In the genomic region with DNA sequence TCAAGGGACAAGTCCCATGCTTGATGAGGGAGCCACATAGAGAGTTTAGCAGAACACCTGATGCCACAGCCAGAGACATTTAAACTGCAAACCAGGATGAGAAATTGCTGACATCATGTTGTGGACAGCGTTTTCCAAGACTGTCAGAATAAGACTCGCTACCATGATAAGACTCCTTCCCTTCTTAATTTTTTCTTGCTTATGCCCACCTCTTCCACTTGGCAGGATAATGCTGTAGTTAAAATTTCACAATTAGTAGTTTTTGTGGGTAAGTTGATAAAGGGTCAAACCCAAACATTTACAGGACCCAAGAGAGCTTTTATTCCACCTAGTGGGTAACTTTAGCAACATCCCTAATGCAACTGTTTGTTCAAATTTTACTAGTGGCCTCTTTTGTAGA, we compare ENCODE assay signal across 21 cellular contexts. TPM values are rescaled to one million over a fixed set of nuclear protein-coding genes. Genes with fewer than 3 reads are reported as not detected.
DNase-seq lines count a peak whose midpoint lies in the region; ATAC-seq and TF ChIP-seq lines count a peak whose summit lies in the region.
"Had no signal": no experiment of that assay in that cellular context is flagged by ENCODE, and none has a peak within 500 bp of the region (broad histone marks: within the 10 kb centered on the region; RNA-seq: fewer than 3 reads in every experiment).

No MANE protein-coding gene starts in this region.

- H3K27ac ChIP-seq in CD4-positive, alpha-beta T cell (ENCODE audit: low read depth, low read length), result no peak overlapping the region
- H3K27ac ChIP-seq in foreskin keratinocyte, result no peak overlapping the region
- H3K27ac ChIP-seq: breast epithelium, esophagus squamous epithelium, stomach, VCaP had no signal

- H3K27me3 Mint-ChIP-seq in CD4-positive, alpha-beta T cell, result peaks cover 9% of the 10 kb centered on the region

- no peak overlapping the region for H3K27ac Mint-ChIP-seq in CD4-positive, alpha-beta T cell
- H3K27ac Mint-ChIP-seq: activated CD8-positive, alpha-beta T cell treated with anti-CD3 and anti-CD28 coated beads for 36 hours; activated naive CD8-positive, alpha-beta T cell treated with anti-CD3 and anti-CD28 coated beads, Interleukin-2, amount 10 ng/mL, durations not matched to agents 7 days and 5 days; activated T-helper 1 cell treated with anti-CD3 and anti-CD28 coated beads, Interleukin-12 subunit alpha, Interleukin-12 subunit beta, Interleukin-2, Interleukin-4 antibody, amounts not matched to agents 30 ng/mL and 10 ng/mL and 1 ng/mL, durations not matched to agents 14 hours and 24 hours and 36 hours; nephron progenitor cell had no signal

- TF ChIP-seq CTCF in CD4-positive, alpha-beta T cell (IDR thresholded peaks at IDR 0.05), result no peak
- TF ChIP-seq CTCF in foreskin keratinocyte (conservative IDR thresholded peaks at IDR 0.05), result peak; percentile 37

- H3K27me3 ChIP-seq in CD4-positive, alpha-beta T cell (ENCODE audit: control insufficient read depth, insufficient read depth, low read length), result no peaks in the 10 kb centered on the region
- no peaks in the 10 kb centered on the region for H3K27me3 ChIP-seq in foreskin keratinocyte
- H3K27me3 ChIP-seq: breast epithelium, esophagus squamous epithelium, stomach had no signal

- peaks cover 15% of the 10 kb centered on the region for H3K4me1 ChIP-seq in foreskin keratinocyte
- H3K4me1 ChIP-seq: breast epithelium had no signal

- CTCF ChIA-PET in CD4-positive, alpha-beta T cell (lab: Charles Lee), result no interaction called here

- H3K36me3 Mint-ChIP-seq in CD4-positive, alpha-beta T cell (ENCODE audit: low read depth), result peaks cover 10% of the 10 kb centered on the region

- no peaks in the 10 kb centered on the region for H3K9me3 ChIP-seq in CD4-positive, alpha-beta T cell (ENCODE audit: control insufficient read depth, low read length)
- H3K9me3 ChIP-seq: breast epithelium, esophagus squamous epithelium had no signal

- no peak for ATAC-seq in CD4-positive, alpha-beta T cell (ENCODE audit: poor library complexity)
- no peak for ATAC-seq in foreskin keratinocyte
- ATAC-seq in HG03342 (IDR thresholded peaks at IDR 0.05; ENCODE audit: unreplicated experiment), result no peak
- ATAC-seq in GM21423 (IDR thresholded peaks at IDR 0.05; ENCODE audit: unreplicated experiment), result no peak
- no peak for ATAC-seq in GM21447 (IDR thresholded peaks at IDR 0.05; ENCODE audit: unreplicated experiment)
- ATAC-seq: activated CD8-positive, alpha-beta T cell treated with anti-CD3 and anti-CD28 coated beads for 36 hours had no signal

- intact Hi-C loops in CD4-positive, alpha-beta T cell (cut with DNase I, micrococcal nuclease), result loop anchor here (5.0 to 10.0 kb wide), 4 partner anchors 106 to 796 kb away; a partner anchor contains a TSS

- peak overlapping the region; percentile 9 for H3K4me3 Mint-ChIP-seq in CD4-positive, alpha-beta T cell
- H3K4me3 Mint-ChIP-seq: activated CD8-positive, alpha-beta T cell treated with anti-CD3 and anti-CD28 coated beads for 36 hours; activated naive CD8-positive, alpha-beta T cell treated with anti-CD3 and anti-CD28 coated beads, Interleukin-2, amount 10 ng/mL, durations not matched to agents 7 days and 5 days; activated T-helper 1 cell treated with anti-CD3 and anti-CD28 coated beads, Interleukin-12 subunit alpha, Interleukin-12 subunit beta, Interleukin-2, Interleukin-4 antibody, amounts not matched to agents 30 ng/mL and 10 ng/mL and 1 ng/mL, durations not matched to agents 14 hours and 24 hours and 36 hours; nephron progenitor cell had no signal

- no peak for DNase-seq in CD4-positive, alpha-beta T cell
- DNase-seq in HT-29 (ENCODE audit: low spot score), result peak; percentile 42
- peak; percentile 53 for DNase-seq in OCI-M1 (lab: John Stamatoyannopoulos, UW)
- DNase-seq in foreskin keratinocyte, result no peak
- DNase-seq in NCI-H1105 treated with DMSO at 0.1 percent for 48 hours (lab: John Stamatoyannopoulos, UW), result no peak
- DNase-seq: activated CD8-positive, alpha-beta T cell treated with anti-CD3 and anti-CD28 coated beads for 36 hours; activated naive CD8-positive, alpha-beta T cell treated with anti-CD3 and anti-CD28 coated beads, Interleukin-2, amount 10 ng/mL, durations not matched to agents 7 days and 5 days; esophagus squamous epithelium; mesendoderm; NCI-H187 treated with DMSO at 0.1 percent for 48 hours; NCI-H524; nephron progenitor cell; stimulated activated CD4-positive, alpha-beta T cell treated with anti-CD3 and anti-CD28 coated beads, Interleukin-15, amount 100 ng/mL, for 24 hours; stomach; SW 1271 had no signal

- POLR2A ChIA-PET in CD4-positive, alpha-beta T cell (lab: Charles Lee), result no interaction called here

- H3K9me3 Mint-ChIP-seq in CD4-positive, alpha-beta T cell, result no peaks in the 10 kb centered on the region
- H3K9me3 Mint-ChIP-seq: activated CD8-positive, alpha-beta T cell treated with anti-CD3 and anti-CD28 coated beads for 36 hours; activated T-helper 1 cell treated with anti-CD3 and anti-CD28 coated beads, Interleukin-12 subunit alpha, Interleukin-12 subunit beta, Interleukin-2, Interleukin-4 antibody, amounts not matched to agents 30 ng/mL and 10 ng/mL and 1 ng/mL, durations not matched to agents 14 hours and 24 hours and 36 hours; nephron progenitor cell had no signal

- peaks cover 10% of the 10 kb centered on the region for H3K4me1 Mint-ChIP-seq in CD4-positive, alpha-beta T cell (ENCODE audit: low read depth)

RNA-seq across cellular contexts. Expression of a gene that starts 3.0 kb away (rescaled TPM):
- 10 to 100 TPM; 73.1 to 74.8 TPM for total RNA-seq in CD4-positive, alpha-beta T cell
- total RNA-seq in HT-29 (2014; rRNA removed; shearing (Covaris generic)), result 24.8 and 42.1 TPM in 2 replicates
- total RNA-seq in foreskin keratinocyte, result 19.4 and 23.0 TPM in 2 replicates
- 8.1 and 8.5 TPM in 2 replicates for polyA plus RNA-seq in foreskin keratinocyte

Comparison
In these comparisons a context has a peak if more than half of its experiments do, and no peak if none do; other contexts are left out.
1. DNase-seq: peak in HT-29 (single experiment) and OCI-M1 (single experiment); none in CD4-positive, alpha-beta T cell (0 of 10), foreskin keratinocyte (0 of 2) and NCI-H1105 treated with DMSO at 0.1 percent for 48 hours (single experiment).